ENCODE assay signal across 8 cellular contexts in genomic region chr2:130182826-130183499, GRCh38. TPM values are rescaled to one million over a fixed set of nuclear protein-coding genes. Genes with fewer than 3 reads are reported as not detected.
DNase-seq lines count a peak whose midpoint lies in the region; ATAC-seq, FAIRE-seq and TF ChIP-seq lines count a peak whose summit lies in the region.
"Not testable (repeated sequence)": the region's sequence is repeated elsewhere in the genome, so short reads cannot be mapped to it uniquely, and the experiment has no call there.

No MANE protein-coding gene starts in this region.

- not testable (repeated sequence) for H2BK15ac ChIP-seq in H1 (ENCODE audit: low read length)

- H3K18ac ChIP-seq in H1 (ENCODE audit: extremely low read depth, low read length): not testable (repeated sequence)

- peak overlapping the region; percentile 82 for H3K27ac Mint-ChIP-seq in activated T-helper 17 cell treated with anti-CD3 and anti-CD28 coated beads, Interleukin-2, amount 50 U/mL, for 72 hours

- H4K8ac ChIP-seq in H1 (ENCODE audit: extremely low read depth, insufficient read depth, low read length): not testable (repeated sequence)

- TF ChIP-seq EP300 in H1 (IDR thresholded peaks at IDR 0.05; ENCODE audit: borderline replicate concordance in 1 of 2, low read depth in 2 of 2, low read length in 2 of 2): not testable (repeated sequence)

- ATAC-seq in GM18868 (IDR thresholded peaks at IDR 0.05; ENCODE audit: unreplicated experiment) (peak; percentile 3), HG03045 (IDR thresholded peaks at IDR 0.05; ENCODE audit: unreplicated experiment) (peak; percentile 25), Panc1 (peak; percentile 17)
- peak; percentile 32 for ATAC-seq in activated T-helper 17 cell treated with anti-CD3 and anti-CD28 coated beads, Interleukin-2, amount 50 U/mL, for 72 hours (replicated peaks)

- H3K27me3 Mint-ChIP-seq in activated T-helper 17 cell treated with anti-CD3 and anti-CD28 coated beads, Interleukin-2, amount 50 U/mL, for 72 hours: not testable (repeated sequence)

- BruUV-seq in A673 (replicated peaks; lab: Mats Ljungman, UMichigan); Panc1 (replicated peaks; lab: Mats Ljungman, UMichigan): not testable (repeated sequence)

- not testable (repeated sequence) for FAIRE-seq in H1 (lab: Jason Lieb, UNC)

- H3K23me2 ChIP-seq in H1 (ENCODE audit: low read depth, low read length): not testable (repeated sequence)

- 59% methylated on average over 9 of the region's 23 CpGs; no CpG with 5 or more reads in 1 of the 2 experiments for WGBS in H1 (ENCODE audit: extremely low coverage in 1 of 2, insufficient coverage in 1 of 2, insufficient read length in 1 of 2, insufficient replicate concordance in 2 of 2, low coverage in 1 of 2, low lambda C conversion rate in 2 of 2, missing lambda C conversion rate in 1 of 2), 2 experiments

- H3K4me2 ChIP-seq in H1 (ENCODE audit: insufficient read depth in 1 of 2, low read depth in 2 of 2, low read length in 2 of 2): peak overlapping the region; percentile 80 to 84

- not testable (repeated sequence) for H4K20me1 ChIP-seq in H1 (replicated peaks in 1 of 2; ENCODE audit: control insufficient read depth in 1 of 2, insufficient read depth in 2 of 2, low read length in 2 of 2)

- H4K5ac ChIP-seq in H1 (ENCODE audit: insufficient read length, low read depth, low read length): not testable (repeated sequence)

- H3K23ac ChIP-seq in H1 (ENCODE audit: insufficient read length): not testable (repeated sequence)

- not testable (repeated sequence) for H2BK20ac ChIP-seq in H1 (ENCODE audit: low read length)

- H3K4me3 Mint-ChIP-seq in activated T-helper 17 cell treated with anti-CD3 and anti-CD28 coated beads, Interleukin-2, amount 50 U/mL, for 72 hours: peak overlapping the region; percentile 80

- CTCF ChIA-PET in A673 (lab: Charles Lee); Panc1 (lab: Charles Lee): not testable (repeated sequence)
- CTCF ChIA-PET in H1 (lab: Charles Lee; ENCODE audit: partially characterized antibody): interaction anchor here (1.0 to 3.9 kb wide), 2 partner anchors 38 to 151 kb away, joined by 4 to 28 read pairs; partner anchors contain the start of gene CCDC74B

- H3K79me1 ChIP-seq in H1 (ENCODE audit: low read depth, low read length): not testable (repeated sequence)

- H3K36me3 ChIP-seq in A673 (ENCODE audit: insufficient read depth, low read length, poor library complexity, severe bottlenecking): peaks cover 10% of the 10 kb centered on the region
- not testable (repeated sequence) for H3K36me3 ChIP-seq in Panc1 (ENCODE audit: control insufficient read depth, insufficient read depth, low read length); H1 (ENCODE audit: control insufficient read depth in 2 of 4, insufficient read depth in 4 of 4, low read length in 3 of 4); rectal smooth muscle tissue (ENCODE audit: control insufficient read depth, insufficient read depth, low read length)

- not testable (repeated sequence) for TF ChIP-seq POLR2A in H1 (IDR thresholded peaks at IDR 0.05; ENCODE audit: control extremely low read depth in 1 of 2, low read depth in 2 of 2, low read length in 2 of 2)

- POLR2A ChIA-PET in A673 (lab: Charles Lee; ENCODE audit: low non-redundant PET); Panc1 (lab: Charles Lee): not testable (repeated sequence)
- POLR2A ChIA-PET in H1 (lab: Charles Lee; ENCODE audit: partially characterized antibody): interaction anchor here (1.4 to 1.7 kb wide), 3 partner anchors 9 to 150 kb away, joined by 3 to 9 read pairs (median 7); no protein-coding TSS in a partner anchor

- intact Hi-C loops in A673 (cut with micrococcal nuclease; ENCODE audit: unreplicated experiment): not testable (repeated sequence)
- intact Hi-C loops in Panc1 (cut with micrococcal nuclease; ENCODE audit: unreplicated experiment): loop anchor here (5.0 kb wide), 1 partner anchor 149 kb away; no protein-coding TSS in a partner anchor

- H3K36me3 Mint-ChIP-seq in activated T-helper 17 cell treated with anti-CD3 and anti-CD28 coated beads, Interleukin-2, amount 50 U/mL, for 72 hours (ENCODE audit: low read depth): peaks cover 70% of the 10 kb centered on the region

- not testable (repeated sequence) for H3K9me3 Mint-ChIP-seq in activated T-helper 17 cell treated with anti-CD3 and anti-CD28 coated beads, Interleukin-2, amount 50 U/mL, for 72 hours

- not testable (repeated sequence) for TF ChIP-seq CTCF in A673 (conservative IDR thresholded peaks at IDR 0.05; ENCODE audit: low read depth, low read length); Panc1 (IDR thresholded peaks at IDR 0.05); H1 (IDR thresholded peaks at IDR 0.05; ENCODE audit: control extremely low read depth in 1 of 3, insufficient read depth in 1 of 3, low read depth in 1 of 3, low read length in 3 of 3)

- in situ Hi-C loops in Panc1 (cut with HindIII; ENCODE audit: low pct_unique_long_range_greater_than_20kb, low sequenced_read_pairs): not testable (repeated sequence)

- not testable (repeated sequence) for H2BK5ac ChIP-seq in H1 (ENCODE audit: low read depth, low read length)

- H3K4me3 ChIP-seq in A673 (ENCODE audit: low read depth, low read length, poor library complexity, severe bottlenecking) (peak overlapping the region; percentile 93), Panc1 (ENCODE audit: low read depth in 2 of 2, low read length in 2 of 2) (peak overlapping the region; percentile 65 to 100), H1 (ENCODE audit: extremely low read depth in 1 of 4, insufficient read depth in 2 of 4, low read depth in 3 of 4, low read length in 4 of 4) (peak overlapping the region; percentile 24 to 98 (median 44)), rectal smooth muscle tissue (ENCODE audit: low read length) (peak overlapping the region; percentile 71)

- not testable (repeated sequence) for H3K56ac ChIP-seq in H1 (replicated peaks; ENCODE audit: insufficient read length, low read depth, low read length)

- not testable (repeated sequence) for H4K91ac ChIP-seq in H1 (replicated peaks; ENCODE audit: insufficient read length, low read length)

- not testable (repeated sequence) for DNase-seq in A673 (ENCODE audit: low spot score); Panc1 (ENCODE audit: low read depth, low spot score); H1 (ENCODE audit: low read depth in 1 of 2, low spot score in 2 of 2)
- DNase-seq in left kidney (ENCODE audit: low read depth, low spot score): peak; percentile 13

- peaks cover 14 to 37% of the 10 kb centered on the region in 2 experiments for H3K79me2 ChIP-seq in H1 (ENCODE audit: control insufficient read depth in 1 of 2, insufficient read depth in 2 of 2, low read length in 2 of 2)

- H3K27ac ChIP-seq in A673 (ENCODE audit: low read depth, low read length, poor library complexity, severe bottlenecking) (peak overlapping the region; percentile 94), Panc1 (ENCODE audit: low read length) (peak overlapping the region; percentile 81), rectal smooth muscle tissue (ENCODE audit: low read depth, low read length) (peak overlapping the region; percentile 40)
- not testable (repeated sequence) for H3K27ac ChIP-seq in H1 (ENCODE audit: low read depth, low read length)

- not testable (repeated sequence) for H2BK120ac ChIP-seq in H1 (replicated peaks; ENCODE audit: low read depth, low read length)

- not testable (repeated sequence) for H3K14ac ChIP-seq in H1 (ENCODE audit: insufficient read length)

- not testable (repeated sequence) for H3K27me3 ChIP-seq in A673 (replicated peaks; ENCODE audit: insufficient read depth, low read depth, low read length, poor library complexity); Panc1 (ENCODE audit: control insufficient read depth, insufficient read depth, low read length); H1 (replicated peaks in 1 of 4; ENCODE audit: control insufficient read depth in 3 of 4, extremely low read depth in 1 of 4, insufficient read depth in 3 of 4, low read length in 3 of 4); rectal smooth muscle tissue (ENCODE audit: control insufficient read depth, insufficient read depth, low read length)

- H3K4me1 ChIP-seq in A673 (ENCODE audit: insufficient read depth, low read length, poor library complexity, severe bottlenecking); Panc1 (ENCODE audit: control insufficient read depth, insufficient read depth, low read length); H1 (replicated peaks in 1 of 4; ENCODE audit: control insufficient read depth in 3 of 4, insufficient read depth in 4 of 4, low read length in 3 of 4); rectal smooth muscle tissue (ENCODE audit: control insufficient read depth, insufficient read depth, low read length): not testable (repeated sequence)

- not testable (repeated sequence) for H3K4ac ChIP-seq in H1 (replicated peaks; ENCODE audit: insufficient read length, low read depth, low read length)

- not testable (repeated sequence) for H2AFZ ChIP-seq in H1 (ENCODE audit: low read length)

- peak overlapping the region in 1 of 4 experiments; percentile 51; a peak in 2 of 7 replicates for H3K9ac ChIP-seq in H1 (replicated peaks in 1 of 4; ENCODE audit: extremely low read depth in 1 of 4, low read depth in 3 of 4, low read length in 3 of 4)
- peak overlapping the region; percentile 86 for H3K9ac ChIP-seq in rectal smooth muscle tissue (ENCODE audit: low read length)

- TF ChIP-seq RAD21 in H1 (IDR thresholded peaks at IDR 0.05 in 1 of 2, conservative IDR thresholded peaks at IDR 0.05 in 1 of 2; ENCODE audit: low read depth in 2 of 2, low read length in 2 of 2): not testable (repeated sequence)

- not testable (repeated sequence) for H2BK12ac ChIP-seq in H1 (ENCODE audit: low read depth, low read length)

- not testable (repeated sequence) for H3K4me1 Mint-ChIP-seq in activated T-helper 17 cell treated with anti-CD3 and anti-CD28 coated beads, Interleukin-2, amount 50 U/mL, for 72 hours

- not testable (repeated sequence) for H3K9me3 ChIP-seq in A673 (ENCODE audit: low read depth, low read length, poor library complexity, severe bottlenecking); Panc1 (ENCODE audit: control insufficient read depth, insufficient read depth, low read depth, low read length); H1 (ENCODE audit: insufficient read depth in 2 of 2, low read depth in 1 of 2, low read length in 1 of 2)

- H2AK5ac ChIP-seq in H1 (ENCODE audit: low read depth, low read length): not testable (repeated sequence)

RNA-seq across cellular contexts. Expression of gene MZT2B, which starts 0.9 kb away (rescaled TPM):
- total RNA-seq in A673 (2021) (341 and 379 TPM in 2 replicates), Panc1 (2021; ENCODE audit: unreplicated experiment) (305 TPM)
- polyA plus RNA-seq in Panc1 (2012; ENCODE audit: insufficient read length): 524 TPM
- total RNA-seq in activated T-helper 17 cell treated with anti-CD3 and anti-CD28 coated beads, Interleukin-2, amount 50 U/mL, for 72 hours: 100 to 1,000 TPM; 326 to 373 TPM
- 151 and 167 TPM in 2 replicates for total RNA-seq in H1 (2021; fragmentation: NEBNext Ultra II Directional; extraction: Animal tissue kit (Norgen Biotek cat#: 25700))
- polyA plus RNA-seq in H1 (2011; rRNA removed): 90.3 and 138 TPM in 2 replicates
- polyA plus RNA-seq in H1 (2011; cell fraction: cytosol; rRNA removed): 120 TPM
- 75.4 TPM for polyA plus RNA-seq in H1 (2011; cell fraction: nucleus; rRNA removed)
- polyA plus RNA-seq in H1 (2012, experiment 1 of 2): 118 to 166 TPM (median 139 TPM) in 4 replicates
- polyA plus RNA-seq in H1 (2012, experiment 2 of 2): 92.5 TPM
- 178 TPM for polyA plus RNA-seq in H1 (2013, experiment 1 of 2)
- polyA plus RNA-seq in H1 (2013, experiment 2 of 2): 186 TPM
- polyA minus RNA-seq in H1 (2011; rRNA and poly(A)+ RNA removed): 4.2 and 6.2 TPM in 2 replicates
- polyA minus RNA-seq in H1 (2011; cell fraction: cytosol; rRNA and poly(A)+ RNA removed): 53.9 TPM
- polyA minus RNA-seq in H1 (2011; cell fraction: nucleus; rRNA and poly(A)+ RNA removed): 45.9 TPM

RNA-seq across cellular contexts. Expression of gene SMPD4, which starts 1.6 kb away (rescaled TPM):
- total RNA-seq in A673 (2021): 105 and 108 TPM in 2 replicates
- total RNA-seq in Panc1 (2021; ENCODE audit: unreplicated experiment): 89.0 TPM
- polyA plus RNA-seq in Panc1 (2012; ENCODE audit: insufficient read length): 66.3 TPM
- total RNA-seq in activated T-helper 17 cell treated with anti-CD3 and anti-CD28 coated beads, Interleukin-2, amount 50 U/mL, for 72 hours: 100 to 1,000 TPM in 1 of 2 donors, 10 to 100 TPM in 1; 49.6 to 105 TPM
- 96.3 and 102 TPM in 2 replicates for total RNA-seq in H1 (2021; fragmentation: NEBNext Ultra II Directional; extraction: Animal tissue kit (Norgen Biotek cat#: 25700))
- polyA plus RNA-seq in H1 (2011; rRNA removed): 106 and 155 TPM in 2 replicates
- 62.6 TPM for polyA plus RNA-seq in H1 (2011; cell fraction: cytosol; rRNA removed)
- 204 TPM for polyA plus RNA-seq in H1 (2011; cell fraction: nucleus; rRNA removed)
- 68.3 to 97.8 TPM (median 86.5 TPM) in 4 replicates for polyA plus RNA-seq in H1 (2012, experiment 1 of 2)
- polyA plus RNA-seq in H1 (2012, experiment 2 of 2): 93.3 TPM
- 57.2 TPM for polyA plus RNA-seq in H1 (2013, experiment 1 of 2)
- polyA plus RNA-seq in H1 (2013, experiment 2 of 2): 55.6 TPM
- 74.1 and 83.1 TPM in 2 replicates for polyA minus RNA-seq in H1 (2011; rRNA and poly(A)+ RNA removed)
- polyA minus RNA-seq in H1 (2011; cell fraction: cytosol; rRNA and poly(A)+ RNA removed): 79.6 TPM
- polyA minus RNA-seq in H1 (2011; cell fraction: nucleus; rRNA and poly(A)+ RNA removed): 85.5 TPM

RNA-seq across cellular contexts. Expression of gene TUBA3E, which starts 15.3 kb away (rescaled TPM):
- total RNA-seq in A673 (2021) (not detected in 2 replicates), Panc1 (2021; ENCODE audit: unreplicated experiment) (not detected)
- not detected for polyA plus RNA-seq in Panc1 (2012; ENCODE audit: insufficient read length)
- not detected for total RNA-seq in activated T-helper 17 cell treated with anti-CD3 and anti-CD28 coated beads, Interleukin-2, amount 50 U/mL, for 72 hours
- not detected in 2 replicates for total RNA-seq in H1 (2021; fragmentation: NEBNext Ultra II Directional; extraction: Animal tissue kit (Norgen Biotek cat#: 25700))
- not detected in 2 replicates for polyA plus RNA-seq in H1 (2011; rRNA removed)
- not detected for polyA plus RNA-seq in H1 (2011; cell fraction: cytosol; rRNA removed)
- polyA plus RNA-seq in H1 (2011; cell fraction: nucleus; rRNA removed): not detected
- polyA plus RNA-seq in H1 (2012, experiment 1 of 2): not detected in 4 replicates
- not detected for polyA plus RNA-seq in H1 (2012, experiment 2 of 2)
- not detected for polyA plus RNA-seq in H1 (2013, experiment 1 of 2)
- not detected for polyA plus RNA-seq in H1 (2013, experiment 2 of 2)
- polyA minus RNA-seq in H1 (2011; rRNA and poly(A)+ RNA removed): not detected in 2 replicates
- polyA minus RNA-seq in H1 (2011; cell fraction: cytosol; rRNA and poly(A)+ RNA removed): not detected
- not detected for polyA minus RNA-seq in H1 (2011; cell fraction: nucleus; rRNA and poly(A)+ RNA removed)

RNA-seq across cellular contexts. Expression of gene CCDC74B, which starts 38.1 kb away (rescaled TPM):
- total RNA-seq in A673 (2021) (3.8 and 6.3 TPM in 2 replicates), Panc1 (2021; ENCODE audit: unreplicated experiment) (9.8 TPM)
- 15.5 TPM for polyA plus RNA-seq in Panc1 (2012; ENCODE audit: insufficient read length)
- 1 to 10 TPM; 1.3 to 4.4 TPM for total RNA-seq in activated T-helper 17 cell treated with anti-CD3 and anti-CD28 coated beads, Interleukin-2, amount 50 U/mL, for 72 hours
- 4.3 and 6.7 TPM in 2 replicates for total RNA-seq in H1 (2021; fragmentation: NEBNext Ultra II Directional; extraction: Animal tissue kit (Norgen Biotek cat#: 25700))
- polyA plus RNA-seq in H1 (2011; rRNA removed): 6.4 and 8.1 TPM in 2 replicates
- polyA plus RNA-seq in H1 (2011; cell fraction: cytosol; rRNA removed): 8.2 TPM
- 40.1 TPM for polyA plus RNA-seq in H1 (2011; cell fraction: nucleus; rRNA removed)
- polyA plus RNA-seq in H1 (2012, experiment 1 of 2): 3.6 to 8.2 TPM (median 6.2 TPM) in 4 replicates
- polyA plus RNA-seq in H1 (2012, experiment 2 of 2): 4.0 TPM
- 5.0 TPM for polyA plus RNA-seq in H1 (2013, experiment 1 of 2)
- 5.1 TPM for polyA plus RNA-seq in H1 (2013, experiment 2 of 2)
- 2.2 and 2.5 TPM in 2 replicates for polyA minus RNA-seq in H1 (2011; rRNA and poly(A)+ RNA removed)
- 4.3 TPM for polyA minus RNA-seq in H1 (2011; cell fraction: cytosol; rRNA and poly(A)+ RNA removed)
- polyA minus RNA-seq in H1 (2011; cell fraction: nucleus; rRNA and poly(A)+ RNA removed): 6.4 TPM

RNA-seq across cellular contexts. Expression of gene POTEF, which starts 53.9 kb away (rescaled TPM):
- total RNA-seq in A673 (2021) (not detected in 2 replicates), Panc1 (2021; ENCODE audit: unreplicated experiment) (7.2 TPM)
- polyA plus RNA-seq in Panc1 (2012; ENCODE audit: insufficient read length): 1.3 TPM
- not detected for total RNA-seq in activated T-helper 17 cell treated with anti-CD3 and anti-CD28 coated beads, Interleukin-2, amount 50 U/mL, for 72 hours
- total RNA-seq in H1 (2021; fragmentation: NEBNext Ultra II Directional; extraction: Animal tissue kit (Norgen Biotek cat#: 25700)): 0.15 and 0.24 TPM in 2 replicates
- 0.36 and 0.60 TPM in 2 replicates for polyA plus RNA-seq in H1 (2011; rRNA removed)
- 0.44 TPM for polyA plus RNA-seq in H1 (2011; cell fraction: cytosol; rRNA removed)
- 6.1 TPM for polyA plus RNA-seq in H1 (2011; cell fraction: nucleus; rRNA removed)
- polyA plus RNA-seq in H1 (2012, experiment 1 of 2): 0.29 to 0.57 TPM (median 0.44 TPM) in 4 replicates
- polyA plus RNA-seq in H1 (2012, experiment 2 of 2): not detected
- polyA plus RNA-seq in H1 (2013, experiment 1 of 2): 0.06 TPM
- polyA plus RNA-seq in H1 (2013, experiment 2 of 2): 0.06 TPM
- 9.9 and 10.1 TPM in 2 replicates for polyA minus RNA-seq in H1 (2011; rRNA and poly(A)+ RNA removed)
- polyA minus RNA-seq in H1 (2011; cell fraction: cytosol; rRNA and poly(A)+ RNA removed): 2.1 TPM
- 18.7 TPM for polyA minus RNA-seq in H1 (2011; cell fraction: nucleus; rRNA and poly(A)+ RNA removed)
